17 cellular contexts compared by ENCODE assay signal in the genomic region with DNA sequence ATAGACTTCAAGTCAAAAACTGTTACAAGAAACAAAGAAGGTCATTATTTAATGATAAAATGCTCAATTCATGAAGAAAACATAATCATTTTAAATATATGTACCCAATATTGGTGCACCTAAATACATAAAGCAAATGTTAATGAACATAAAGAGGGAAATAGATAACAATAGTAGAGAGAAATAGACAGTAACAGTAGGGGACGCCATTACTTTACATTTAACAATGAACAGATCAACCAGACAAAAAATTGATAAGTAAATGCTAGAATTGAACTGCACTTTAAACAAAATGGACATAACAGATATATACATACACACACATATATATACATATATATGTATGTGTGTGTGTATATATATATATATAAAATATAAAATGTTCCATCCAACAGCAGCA. TPM values are rescaled to one million over a fixed set of nuclear protein-coding genes. Genes with fewer than 3 reads are reported as not detected.
DNase-seq lines count a peak whose midpoint lies in the region; FAIRE-seq and TF ChIP-seq lines count a peak whose summit lies in the region.
"Had no signal": no experiment of that assay in that cellular context is flagged by ENCODE, and none has a peak within 500 bp of the region (broad histone marks: within the 10 kb centered on the region; RNA-seq: fewer than 3 reads in every experiment).

No MANE protein-coding gene starts in this region.

- no peaks in the 10 kb centered on the region for H3K4me1 ChIP-seq in BE2C
- H3K4me1 ChIP-seq in hepatocyte (ENCODE audit: insufficient read depth): no peaks in the 10 kb centered on the region
- no peaks in the 10 kb centered on the region for H3K4me1 ChIP-seq in prostate gland (replicated peaks)

- H3K27me3 ChIP-seq in BE2C (no peaks in the 10 kb centered on the region), HL-60 (ENCODE audit: insufficient read depth, poor library complexity, severe bottlenecking) (no peaks in the 10 kb centered on the region), hepatocyte (no peaks in the 10 kb centered on the region), prostate gland (replicated peaks; ENCODE audit: insufficient read depth) (no peaks in the 10 kb centered on the region)

- H3K36me3 ChIP-seq in BE2C: no peaks in the 10 kb centered on the region
- H3K36me3 ChIP-seq in hepatocyte (replicated peaks; ENCODE audit: insufficient read depth, low read depth): no peaks in the 10 kb centered on the region
- no peaks in the 10 kb centered on the region for H3K36me3 ChIP-seq in prostate gland

- intact Hi-C loops in prostate gland (cut with DNase I): no loop called here

- TF ChIP-seq CTCF in BE2C (IDR thresholded peaks at IDR 0.05; ENCODE audit: low read depth, low read length) (peak; percentile 11; the same call in 1 of the 2 replicates), HL-60 (IDR thresholded peaks at IDR 0.05; ENCODE audit: insufficient read depth, low read length) (peak; percentile 53), hepatocyte (IDR thresholded peaks at IDR 0.05; ENCODE audit: poor library complexity) (peak; percentile 9), GM13976 (IDR thresholded peaks at IDR 0.05; ENCODE audit: borderline replicate concordance, control extremely low read depth, extremely low read depth, insufficient read depth, missing control alignments) (no peak), prostate gland (IDR thresholded peaks at IDR 0.05) (no peak)

- peak; percentile 67 for FAIRE-seq in TTC549 (lab: Jason Lieb, UNC)

- 65% methylated on average over 1 of the region's 1 CpG for whole genome bisulfite sequencing in hepatocyte (ENCODE audit: low lambda C conversion rate, missing lambda C conversion rate)
- 76% methylated on average over 1 of the region's 1 CpG for WGBS in prostate gland

- TF ChIP-seq POLR2A in prostate gland (IDR thresholded peaks at IDR 0.05): no peak

- no peak for DNase-seq in BE2C
- DNase-seq in HL-60 (ENCODE audit: low read depth in 1 of 2, low spot score in 1 of 2): peak in 1 of 2 experiments; percentile 8
- DNase-seq in hepatocyte (ENCODE audit: low spot score): no peak
- DNase-seq in hippocampal formation (lab: John Stamatoyannopoulos, UW): no peak
- no peak for DNase-seq in SW 1271 (lab: John Stamatoyannopoulos, UW)
- DNase-seq in GM13976 (ENCODE audit: low spot score): no peak
- DNase-seq in prostate gland (ENCODE audit: low spot score): no peak
- DNase-seq: activated CD4-positive, alpha-beta T cell treated with anti-CD3 and anti-CD28 coated beads for 36 hours; activated T-cell treated with anti-CD3 and anti-CD28 coated beads, Interleukin-2, amount 50 U/mL, for 4 hours; amygdala; Calu3; mucosa of descending colon; NCI-H146; NCI-H526 had no signal

- no peaks in the 10 kb centered on the region for H3K9me2 ChIP-seq in hepatocyte (replicated peaks; ENCODE audit: insufficient read depth)

- in situ Hi-C loops in GM13976 (cut with MboI; ENCODE audit: low sequenced_read_pairs, unreplicated experiment): no loop called here

- H3K79me2 ChIP-seq in hepatocyte: no peaks in the 10 kb centered on the region

- no peaks in the 10 kb centered on the region for H4K20me1 ChIP-seq in hepatocyte (ENCODE audit: insufficient read depth, poor library complexity, severe bottlenecking)

- H3K9me3 ChIP-seq in BE2C (no peaks in the 10 kb centered on the region; the same call in 1 of the 2 replicates), hepatocyte (ENCODE audit: low read depth) (peaks cover 7% of the 10 kb centered on the region), prostate gland (no peaks in the 10 kb centered on the region)

- H3K27ac ChIP-seq in HL-60 (replicated peaks) (no peak overlapping the region), hepatocyte (no peak overlapping the region), prostate gland (no peak overlapping the region)

- H3K4me3 ChIP-seq in BE2C (ENCODE audit: low read depth, low read length) (no peak overlapping the region), HL-60 (replicated peaks; ENCODE audit: insufficient read depth, low read length) (no peak overlapping the region), hepatocyte (no peak overlapping the region), prostate gland (no peak overlapping the region)
- H3K4me3 ChIP-seq: mucosa of descending colon had no signal

- H2AFZ ChIP-seq in hepatocyte: no peak overlapping the region

- H3K4me2 ChIP-seq in hepatocyte: no peak overlapping the region

RNA-seq across cellular contexts. Expression of gene IL22RA2, which starts 37.4 kb away (rescaled TPM):
- polyA plus RNA-seq in BE2C (2012; ENCODE audit: insufficient read depth, insufficient read length, low read depth): not detected
- not detected in 2 replicates for total RNA-seq in hepatocyte
- polyA plus RNA-seq in hepatocyte: not detected in 2 replicates
- total RNA-seq in prostate gland: not detected
- total RNA-seq: activated CD4-positive, alpha-beta T cell treated with anti-CD3 and anti-CD28 coated beads for 36 hours; activated T-cell treated with anti-CD3 and anti-CD28 coated beads, Interleukin-2, amount 50 U/mL, for 4 hours; Calu3; mucosa of descending colon; pulmonary artery endothelial cell; SK-MEL-5 had no signal

Comparison
In these comparisons a context has a peak if more than half of its experiments do, and no peak if none do; other contexts are left out.
1. CTCF ChIP-seq: peak in BE2C (single experiment), HL-60 (single experiment) and hepatocyte (single experiment); none in GM13976 (single experiment) and prostate gland (0 of 4).